In the genomic region with DNA sequence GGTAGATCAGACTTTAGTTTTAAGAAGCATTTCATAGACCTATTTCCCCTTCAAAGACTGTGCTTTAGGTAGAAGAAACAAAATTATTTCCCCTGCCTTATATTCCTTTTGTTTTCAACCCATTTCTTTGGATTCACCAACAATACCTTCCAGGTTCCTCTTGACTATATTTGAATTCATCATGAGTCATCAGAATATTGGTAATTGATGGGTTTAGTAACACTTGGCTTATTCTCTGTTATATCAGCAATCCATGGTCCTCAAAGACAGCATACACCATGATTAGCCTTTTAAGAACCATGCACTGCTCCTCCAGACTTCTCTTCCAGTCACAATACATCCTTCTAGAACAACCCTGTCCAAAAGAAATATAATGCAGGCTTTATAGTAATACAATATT, we compare ENCODE assay signal across 16 cellular contexts.
A peak's percentile ranks its signal among the peaks of the same experiment; 100 is the strongest.
DNase-seq lines count a peak whose midpoint lies in the region; ATAC-seq, FAIRE-seq and TF ChIP-seq lines count a peak whose summit lies in the region.
"Had no signal": no experiment of that assay in that cellular context is flagged by ENCODE, and none has a peak within 500 bp of the region (broad histone marks: within the 10 kb centered on the region; RNA-seq: fewer than 3 reads in every experiment).

No MANE protein-coding gene starts in this region.

- H3K4me1 ChIP-seq in Caco-2 (no peaks in the 10 kb centered on the region), GM23248 (ENCODE audit: insufficient read depth) (peaks cover 17% of the 10 kb centered on the region)

- peaks cover 17% of the 10 kb centered on the region for H3K4me1 Mint-ChIP-seq in Caco-2 (ENCODE audit: low read depth, unreplicated experiment)
- H3K4me1 Mint-ChIP-seq in activated CD8-positive, alpha-beta T cell treated with anti-CD3 and anti-CD28 coated beads, Interleukin-2, amount 10 ng/mL, durations not matched to agents 7 days and 5 days (ENCODE audit: low read depth), result peaks cover 20% of the 10 kb centered on the region
- H3K4me1 Mint-ChIP-seq: H9 had no signal

- peaks cover 34% of the 10 kb centered on the region for H3K36me3 Mint-ChIP-seq in Caco-2 (ENCODE audit: insufficient read depth, unreplicated experiment)
- H3K36me3 Mint-ChIP-seq in activated CD8-positive, alpha-beta T cell treated with anti-CD3 and anti-CD28 coated beads, Interleukin-2, amount 10 ng/mL, durations not matched to agents 7 days and 5 days (ENCODE audit: low read depth), result peaks cover 19% of the 10 kb centered on the region

- no peaks in the 10 kb centered on the region for H3K79me2 ChIP-seq in GM23248 (ENCODE audit: insufficient read depth)

- H3K36me3 ChIP-seq in Caco-2 (ENCODE audit: control insufficient read depth, insufficient read depth, low read length), result peaks cover 2% of the 10 kb centered on the region
- no peaks in the 10 kb centered on the region for H3K36me3 ChIP-seq in bronchial epithelial cell (ENCODE audit: control insufficient read depth, insufficient read depth, low read length)
- H3K36me3 ChIP-seq in GM23248 (ENCODE audit: low read depth), result no peaks in the 10 kb centered on the region

- CTCF ChIA-PET in Caco-2 (lab: Charles Lee), result interaction anchor here (0.9 kb wide), 1 partner anchor 310 kb away, joined by 3 read pairs; no protein-coding TSS in a partner anchor
- CTCF ChIA-PET in activated CD8-positive, alpha-beta T cell treated with anti-CD3 and anti-CD28 coated beads, Interleukin-2, amount 10 ng/mL, durations not matched to agents 7 days and 5 days (lab: Charles Lee), result interaction anchor here (1.3 kb wide), 1 partner anchor 373 kb away, joined by 4 read pairs; no protein-coding TSS in a partner anchor

- intact Hi-C loops in Caco-2 (cut with micrococcal nuclease; ENCODE audit: unreplicated experiment), result no loop called here

- no TSS peak for BruUV-seq in Caco-2 (replicated peaks; lab: Mats Ljungman, UMichigan)

- no peak overlapping the region for H3K9ac ChIP-seq in GM23248

- H3F3A ChIP-seq in GM23248 (ENCODE audit: insufficient read depth), result peaks cover 7% of the 10 kb centered on the region

- peak overlapping the region; percentile 46 for H3K27ac Mint-ChIP-seq in Caco-2 (ENCODE audit: unreplicated experiment)
- H3K27ac Mint-ChIP-seq in activated CD8-positive, alpha-beta T cell treated with anti-CD3 and anti-CD28 coated beads, Interleukin-2, amount 10 ng/mL, durations not matched to agents 7 days and 5 days, result no peak overlapping the region
- H3K27ac Mint-ChIP-seq: CD4-positive, alpha-beta T cell; H9 had no signal

- in situ Hi-C loops in GM23248 (cut with MboI), result no loop called here

- no peak for TF ChIP-seq POLR2A in H54 (IDR thresholded peaks at IDR 0.05; ENCODE audit: low read depth, low read length)

- H3K27ac ChIP-seq in GM23248, result no peak overlapping the region
- H3K27ac ChIP-seq: C4-2B had no signal

- H3K4me3 Mint-ChIP-seq in Caco-2 (ENCODE audit: unreplicated experiment), result no peak overlapping the region
- no peak overlapping the region for H3K4me3 Mint-ChIP-seq in activated CD8-positive, alpha-beta T cell treated with anti-CD3 and anti-CD28 coated beads, Interleukin-2, amount 10 ng/mL, durations not matched to agents 7 days and 5 days
- H3K4me3 Mint-ChIP-seq: CD4-positive, alpha-beta T cell; H9 had no signal

- H3K4me2 ChIP-seq in GM23248 (ENCODE audit: unreplicated experiment), result no peak overlapping the region

- no peaks in the 10 kb centered on the region for H3K27me3 ChIP-seq in Caco-2 (replicated peaks; ENCODE audit: control insufficient read depth, insufficient read depth, low read length)
- no peaks in the 10 kb centered on the region for H3K27me3 ChIP-seq in bronchial epithelial cell (ENCODE audit: control insufficient read depth, insufficient read depth, low read length)
- no peaks in the 10 kb centered on the region for H3K27me3 ChIP-seq in GM23248 (replicated peaks; ENCODE audit: insufficient read depth)

- DNase-seq in Caco-2 (no peak), H54 (ENCODE audit: insufficient read length, low spot score) (no peak), bronchial epithelial cell (ENCODE audit: low read depth) (peak; percentile 35), middle frontal gyrus (ENCODE audit: extremely low spot score, low spot score) (no peak), GM23248 (no peak)
- no peak for DNase-seq in activated CD8-positive, alpha-beta T cell treated with anti-CD3 and anti-CD28 coated beads, Interleukin-2, amount 10 ng/mL, durations not matched to agents 7 days and 5 days
- DNase-seq: AML-193; CD4-positive, alpha-beta T cell; DMS79 treated with DMSO at 0.1 percent for 48 hours; GF-D8; GOT3; H9; IMR-90; KBM-7 had no signal

- H3K9me3 Mint-ChIP-seq in Caco-2 (ENCODE audit: unreplicated experiment), result peaks cover 8% of the 10 kb centered on the region
- H3K9me3 Mint-ChIP-seq in activated CD8-positive, alpha-beta T cell treated with anti-CD3 and anti-CD28 coated beads, Interleukin-2, amount 10 ng/mL, durations not matched to agents 7 days and 5 days (ENCODE audit: insufficient read depth), result no peaks in the 10 kb centered on the region
- H3K9me3 Mint-ChIP-seq: CD4-positive, alpha-beta T cell; H9 had no signal

- H3K9me3 ChIP-seq in Caco-2 (peaks cover 3% of the 10 kb centered on the region; the same call in 1 of the 2 replicates), GM23248 (ENCODE audit: low read depth) (no peaks in the 10 kb centered on the region)

- H3K4me3 ChIP-seq in Caco-2 (ENCODE audit: low read depth, low read length) (no peak overlapping the region), bronchial epithelial cell (ENCODE audit: low read depth, low read length) (no peak overlapping the region), GM23248 (no peak overlapping the region)

- H3K27me3 Mint-ChIP-seq in Caco-2 (ENCODE audit: insufficient read depth, unreplicated experiment), result no peaks in the 10 kb centered on the region
- H3K27me3 Mint-ChIP-seq in activated CD8-positive, alpha-beta T cell treated with anti-CD3 and anti-CD28 coated beads, Interleukin-2, amount 10 ng/mL, durations not matched to agents 7 days and 5 days (ENCODE audit: low read depth), result no peaks in the 10 kb centered on the region
- H3K27me3 Mint-ChIP-seq: CD4-positive, alpha-beta T cell had no signal

- no peak for TF ChIP-seq CTCF in Caco-2 (IDR thresholded peaks at IDR 0.05; ENCODE audit: insufficient read depth in 1 of 2, low read depth in 1 of 2, low read length in 1 of 2, severe bottlenecking in 1 of 2, unreplicated experiment in 1 of 2)
- TF ChIP-seq CTCF in bronchial epithelial cell (IDR thresholded peaks at IDR 0.05; ENCODE audit: insufficient read depth, low read length, severe bottlenecking), result no peak

- H2AFZ ChIP-seq in GM23248, result no peak overlapping the region

- ATAC-seq in activated CD8-positive, alpha-beta T cell treated with anti-CD3 and anti-CD28 coated beads, Interleukin-2, amount 10 ng/mL, durations not matched to agents 7 days and 5 days, result no peak

- POLR2A ChIA-PET in Caco-2 (lab: Charles Lee), result no interaction called here
- POLR2A ChIA-PET in activated CD8-positive, alpha-beta T cell treated with anti-CD3 and anti-CD28 coated beads, Interleukin-2, amount 10 ng/mL, durations not matched to agents 7 days and 5 days (lab: Charles Lee), result no interaction called here

- H4K20me1 ChIP-seq in GM23248 (ENCODE audit: insufficient read depth), result no peaks in the 10 kb centered on the region

- H3K9me2 ChIP-seq in GM23248 (ENCODE audit: insufficient read depth), result no peaks in the 10 kb centered on the region; the same call in 1 of the 2 replicates

- FAIRE-seq in H54 (lab: Jason Lieb, UNC) (peak; percentile 23), bronchial epithelial cell (lab: Jason Lieb, UNC) (no peak)
- FAIRE-seq: A204.1 had no signal
